15 cellular contexts compared by ENCODE assay signal in the genomic region with DNA sequence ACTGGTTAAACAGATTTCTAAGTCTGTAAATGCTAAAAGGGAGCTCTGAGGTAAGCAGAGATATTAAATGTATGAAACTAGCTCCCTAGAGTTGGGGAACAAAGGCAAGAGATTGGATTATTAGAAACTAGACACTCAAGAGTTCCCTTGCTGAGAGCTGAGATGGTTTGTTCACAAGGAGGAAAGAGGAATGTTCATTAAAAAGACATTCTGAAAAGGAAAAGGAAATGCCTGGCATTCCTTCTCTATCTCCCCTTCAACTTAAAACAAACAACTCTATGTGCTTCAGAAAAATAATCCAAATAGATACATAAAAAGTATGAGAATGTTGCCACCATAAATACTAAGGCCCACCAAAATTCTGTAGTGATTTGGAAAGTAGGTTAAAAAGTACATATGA.
DNase-seq lines count a peak whose midpoint lies in the region; ATAC-seq, FAIRE-seq and TF ChIP-seq lines count a peak whose summit lies in the region.
"Had no signal": no experiment of that assay in that cellular context is flagged by ENCODE, and none has a peak within 500 bp of the region (broad histone marks: within the 10 kb centered on the region; RNA-seq: fewer than 3 reads in every experiment).

No MANE protein-coding gene starts in this region.

- H3K27ac ChIP-seq in A673 (ENCODE audit: low read depth, low read length, poor library complexity, severe bottlenecking) (peak overlapping the region; percentile 97), ectodermal cell (ENCODE audit: insufficient read depth, low read depth, low read length, poor library complexity, severe bottlenecking) (peak overlapping the region; percentile 0), uterus (no peak overlapping the region)

- CTCF ChIA-PET in A673 (lab: Charles Lee), result interaction anchor here (0.5 to 1.9 kb wide), 2 partner anchors 53 to 434 kb away, joined by 5 to 6 read pairs; no protein-coding TSS in a partner anchor

- H3K9me3 ChIP-seq in A673 (ENCODE audit: low read depth, low read length, poor library complexity, severe bottlenecking) (no peaks in the 10 kb centered on the region), ectodermal cell (ENCODE audit: control insufficient read depth, low read length) (no peaks in the 10 kb centered on the region), uterus (no peaks in the 10 kb centered on the region)
- H3K9me3 ChIP-seq: BE2C, tibial nerve had no signal

- H3K4me1 Mint-ChIP-seq in mesothelial cell of epicardium, result peaks cover 41% of the 10 kb centered on the region

- H3K4me3 Mint-ChIP-seq in mesothelial cell of epicardium, result no peak overlapping the region
- H3K4me3 Mint-ChIP-seq: activated naive CD8-positive, alpha-beta T cell treated with anti-CD3 and anti-CD28 coated beads, Interleukin-2, amount 50 U/mL, for 24 hours; T-helper 1 cell treated with Interleukin-12 subunit alpha and Interleukin-12 subunit beta and Interleukin-4 antibody, amounts not matched to agents 30 μg/mL and 1 μg/mL, for 36 hours had no signal

- no peaks in the 10 kb centered on the region for H3K36me3 ChIP-seq in A673 (ENCODE audit: insufficient read depth, low read length, poor library complexity, severe bottlenecking)
- no peaks in the 10 kb centered on the region for H3K36me3 ChIP-seq in ectodermal cell (ENCODE audit: control insufficient read depth, insufficient read depth, low read length)
- H3K36me3 ChIP-seq in uterus, result no peaks in the 10 kb centered on the region
- H3K36me3 ChIP-seq: BE2C, tibial nerve had no signal

- no peak for TF ChIP-seq POLR2A in uterus (IDR thresholded peaks at IDR 0.05)

- no peak for FAIRE-seq in HTR-8/SVneo (lab: Jason Lieb, UNC)
- FAIRE-seq: GM12878 had no signal

- TF ChIP-seq CTCF in A673 (conservative IDR thresholded peaks at IDR 0.05; ENCODE audit: low read depth, low read length), result no peak
- no peak for TF ChIP-seq CTCF in mesothelial cell of epicardium (IDR thresholded peaks at IDR 0.05; ENCODE audit: unreplicated experiment)
- no peak for TF ChIP-seq CTCF in uterus (IDR thresholded peaks at IDR 0.05)

- peak overlapping the region; percentile 95 for H3K27ac Mint-ChIP-seq in mesothelial cell of epicardium
- H3K27ac Mint-ChIP-seq: activated naive CD8-positive, alpha-beta T cell treated with anti-CD3 and anti-CD28 coated beads, Interleukin-2, amount 50 U/mL, for 24 hours; T-helper 1 cell treated with Interleukin-12 subunit alpha and Interleukin-12 subunit beta and Interleukin-4 antibody, amounts not matched to agents 30 μg/mL and 1 μg/mL, for 36 hours had no signal

- DNase-seq in A673 (ENCODE audit: low spot score), result peak; percentile 96
- peak; percentile 26 for DNase-seq in HTR-8/SVneo (ENCODE audit: insufficient read length, low spot score)
- DNase-seq in mesothelial cell of epicardium (ENCODE audit: low spot score in 2 of 2, unreplicated experiment in 2 of 2), result no peak
- DNase-seq in NK-92 (lab: John Stamatoyannopoulos, UW; ENCODE audit: unreplicated experiment), result no peak
- no peak for DNase-seq in uterus
- DNase-seq: activated CD8-positive, alpha-beta memory T cell treated with anti-CD3 and anti-CD28 coated beads for 24 hours; activated naive CD8-positive, alpha-beta T cell treated with anti-CD3 and anti-CD28 coated beads, Interleukin-2, amount 50 U/mL, for 24 hours; BE2C; NCI-H510A had no signal

- H3K27me3 ChIP-seq in A673 (replicated peaks; ENCODE audit: insufficient read depth, low read depth, low read length, poor library complexity), result no peaks in the 10 kb centered on the region
- H3K27me3 ChIP-seq in ectodermal cell (ENCODE audit: control insufficient read depth, insufficient read depth, low read length, poor library complexity, severe bottlenecking), result peaks cover 4% of the 10 kb centered on the region
- H3K27me3 ChIP-seq in uterus, result no peaks in the 10 kb centered on the region
- H3K27me3 ChIP-seq: BE2C, tibial nerve had no signal

- peak overlapping the region; percentile 11 for H3K4me3 ChIP-seq in A673 (ENCODE audit: low read depth, low read length, poor library complexity, severe bottlenecking)
- H3K4me3 ChIP-seq in ectodermal cell (ENCODE audit: insufficient read depth, low read depth, low read length), result no peak overlapping the region
- H3K4me3 ChIP-seq in uterus, result no peak overlapping the region
- H3K4me3 ChIP-seq: GM12878 had no signal

- intact Hi-C loops in A673 (cut with micrococcal nuclease; ENCODE audit: unreplicated experiment) (loop anchor here (1.0 to 10.0 kb wide), 4 partner anchors 61 to 176 kb away; no protein-coding TSS in a partner anchor), uterus (cut with DNase I; ENCODE audit: low total_unique reads) (loop anchor here (10.0 kb wide), 1 partner anchor 96 kb away; a partner anchor contains a TSS)

- no peaks in the 10 kb centered on the region for H3K9me3 Mint-ChIP-seq in mesothelial cell of epicardium
- H3K9me3 Mint-ChIP-seq: activated naive CD8-positive, alpha-beta T cell treated with anti-CD3 and anti-CD28 coated beads, Interleukin-2, amount 50 U/mL, for 24 hours; T-helper 1 cell treated with Interleukin-12 subunit alpha and Interleukin-12 subunit beta and Interleukin-4 antibody, amounts not matched to agents 30 μg/mL and 1 μg/mL, for 36 hours had no signal

- H3K36me3 Mint-ChIP-seq in mesothelial cell of epicardium, result no peaks in the 10 kb centered on the region

- H3K4me1 ChIP-seq in A673 (ENCODE audit: insufficient read depth, low read length, poor library complexity, severe bottlenecking) (peaks cover 72% of the 10 kb centered on the region), ectodermal cell (ENCODE audit: control insufficient read depth, insufficient read depth, low read length) (peaks cover 13% of the 10 kb centered on the region), uterus (peaks cover 3 to 6% of the 10 kb centered on the region in 2 donors)

- H3K27me3 Mint-ChIP-seq in mesothelial cell of epicardium (ENCODE audit: low read depth), result no peaks in the 10 kb centered on the region
- H3K27me3 Mint-ChIP-seq: activated naive CD8-positive, alpha-beta T cell treated with anti-CD3 and anti-CD28 coated beads, Interleukin-2, amount 50 U/mL, for 24 hours had no signal

- no TSS peak for BruUV-seq in A673 (replicated peaks; lab: Mats Ljungman, UMichigan)

- POLR2A ChIA-PET in A673 (lab: Charles Lee; ENCODE audit: low non-redundant PET), result interaction anchor here (0.6 to 1.9 kb wide), 4 partner anchors 9 to 556 kb away, joined by 3 to 10 read pairs (median 7); a partner anchor contains a TSS

- ATAC-seq in HG03520 (IDR thresholded peaks at IDR 0.05; ENCODE audit: unreplicated experiment) (no peak), HG02938 (IDR thresholded peaks at IDR 0.05; ENCODE audit: unreplicated experiment) (no peak)
- ATAC-seq: activated naive CD8-positive, alpha-beta T cell treated with anti-CD3 and anti-CD28 coated beads, Interleukin-2, amount 50 U/mL, for 24 hours; GM12878 had no signal

Comparison
In these comparisons a context has a peak if more than half of its experiments do, and no peak if none do; other contexts are left out.
1. DNase-seq: peak in A673 (single experiment) and HTR-8/SVneo (single experiment); none in mesothelial cell of epicardium (0 of 2), NK-92 (single experiment) and uterus (0 of 2).
2. H3K27ac ChIP-seq: peak in A673 (single experiment) and ectodermal cell (single experiment); none in uterus (0 of 2).